8 cellular contexts compared by ENCODE assay signal in the genomic region with DNA sequence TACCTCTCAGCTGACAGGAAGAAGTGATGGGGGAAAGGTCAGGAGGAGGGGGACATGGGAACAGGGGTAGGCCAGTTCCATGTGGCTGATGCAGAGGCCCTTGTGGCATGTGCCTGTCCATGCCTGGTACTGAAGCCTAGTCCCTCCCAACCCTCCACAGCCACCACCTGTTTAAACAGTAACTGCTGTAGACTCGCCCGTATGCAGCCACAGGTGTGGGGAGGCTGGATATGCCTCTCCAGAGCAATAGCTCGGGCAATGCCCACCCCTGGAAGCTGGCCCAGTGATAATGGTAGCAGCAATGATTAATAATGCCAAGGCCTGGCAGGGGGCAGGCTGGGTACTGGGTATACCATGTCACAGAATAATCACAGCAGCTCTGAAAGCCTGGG. TPM values are rescaled to one million over a fixed set of nuclear protein-coding genes. Genes with fewer than 3 reads are reported as not detected.
DNase-seq lines count a peak whose midpoint lies in the region; ATAC-seq and TF ChIP-seq lines count a peak whose summit lies in the region.

No MANE protein-coding gene starts in this region.

- TF ChIP-seq RAD21 in IMR-90 (IDR thresholded peaks at IDR 0.05; ENCODE audit: low read length), result no peak

- BruUV-seq in IMR-90 (replicated peaks; lab: Mats Ljungman, UMichigan), result no TSS peak

- peak overlapping the region; percentile 88 for H3K4me3 ChIP-seq in AG04449 (ENCODE audit: low read depth, low read length)
- no peak overlapping the region for H3K4me3 ChIP-seq in IMR-90 (ENCODE audit: insufficient read depth, low read depth, low read length)
- H3K4me3 ChIP-seq in ascending aorta, result peak overlapping the region; percentile 70 to 89
- no peak overlapping the region for H3K4me3 ChIP-seq in mucosa of descending colon
- H3K4me3 ChIP-seq in SJCRH30, result no peak overlapping the region

- CTCF ChIA-PET in AG04449 (lab: Yijun Ruan, JAX), result interaction anchor here (0.6 to 17.2 kb wide), 20 partner anchors 12 to 209 kb away, joined by 3 to 157 read pairs (median 6); a partner anchor contains a TSS
- CTCF ChIA-PET in IMR-90 (lab: Yijun Ruan, JAX), result interaction anchor here (0.7 to 4.0 kb wide), 8 partner anchors 19 to 143 kb away, joined by 3 to 10 read pairs (median 3); a partner anchor contains a TSS

- peak overlapping the region; percentile 95; the same call in 1 of the 2 replicates for H3K9ac ChIP-seq in IMR-90 (ENCODE audit: low read depth, low read length)

- no peak overlapping the region for H2BK20ac ChIP-seq in IMR-90 (ENCODE audit: low read depth, low read length)

- H2AK5ac ChIP-seq in IMR-90 (ENCODE audit: low read depth, low read length), result peak overlapping the region; percentile 99

- DNase-seq in AG04449 (ENCODE audit: low read depth, low spot score) (no peak), IMR-90 (no peak), ascending aorta (ENCODE audit: low spot score in 2 of 2) (no peak), mucosa of descending colon (peak; percentile 55 to 73 (median 70)), SJCRH30 (no peak), CD1c-positive myeloid dendritic cell (ENCODE audit: extremely low spot score) (no peak)

- H3K27me3 ChIP-seq in IMR-90 (ENCODE audit: control insufficient read depth, insufficient read depth, low read length), result no peaks in the 10 kb centered on the region
- H3K27me3 ChIP-seq in ascending aorta, result no peaks in the 10 kb centered on the region
- no peaks in the 10 kb centered on the region for H3K27me3 ChIP-seq in SJCRH30

- POLR2A ChIA-PET in AG04449 (lab: Yijun Ruan, JAX) (interaction anchor here (0.8 to 3.3 kb wide), 4 partner anchors 18 to 114 kb away, joined by 4 to 25 read pairs (median 10); a partner anchor contains a TSS), IMR-90 (lab: Charles Lee; ENCODE audit: unreplicated experiment) (no interaction called here)

- H4K5ac ChIP-seq in IMR-90 (ENCODE audit: low read depth, low read length), result no peak overlapping the region

- peak overlapping the region; percentile 99 for H3K4me2 ChIP-seq in IMR-90 (ENCODE audit: low read depth, low read length)

- H3K36me3 ChIP-seq in IMR-90 (ENCODE audit: control insufficient read depth, insufficient read depth, low read length) (peaks cover 24% of the 10 kb centered on the region), ascending aorta (peaks cover 30 to 42% of the 10 kb centered on the region in 2 donors), mucosa of descending colon (ENCODE audit: low read depth) (no peaks in the 10 kb centered on the region), SJCRH30 (no peaks in the 10 kb centered on the region)

- TF ChIP-seq CTCF in AG04449 (IDR thresholded peaks at IDR 0.05; ENCODE audit: insufficient read depth, low read length, missing control alignments), result no peak
- no peak for TF ChIP-seq CTCF in IMR-90 (conservative IDR thresholded peaks at IDR 0.05; ENCODE audit: low read depth, low read length)
- TF ChIP-seq CTCF in ascending aorta (IDR thresholded peaks at IDR 0.05), result no peak
- TF ChIP-seq CTCF in mucosa of descending colon (IDR thresholded peaks at IDR 0.05), result no peak

- no CpG with 5 or more reads among the region's 3 CpGs for WGBS in IMR-90 (ENCODE audit: extremely low coverage in 2 of 2, insufficient read length in 1 of 2), 2 experiments

- H4K8ac ChIP-seq in IMR-90 (ENCODE audit: low read depth in 2 of 2, low read length in 2 of 2), result peak overlapping the region; percentile 7 to 90; a peak in 2 of 4 replicates

- ATAC-seq in IMR-90 (ENCODE audit: low read depth) (no peak), mucosa of descending colon (peak; percentile 38), GM21367 (IDR thresholded peaks at IDR 0.05; ENCODE audit: unreplicated experiment) (no peak), HG02610 (IDR thresholded peaks at IDR 0.05; ENCODE audit: unreplicated experiment) (no peak)

- H3K27ac ChIP-seq in IMR-90 (ENCODE audit: insufficient read depth, low read length) (peak overlapping the region; percentile 47), ascending aorta (peak overlapping the region; percentile 98), SJCRH30 (no peak overlapping the region)

- peak overlapping the region; percentile 98 for H3K14ac ChIP-seq in IMR-90 (replicated peaks; ENCODE audit: low read depth, low read length)

- H3K9me1 ChIP-seq in IMR-90 (ENCODE audit: insufficient read depth, low read length), result peaks cover 18% of the 10 kb centered on the region

- H2AK9ac ChIP-seq in IMR-90 (replicated peaks; ENCODE audit: low read depth, low read length, poor library complexity), result peak overlapping the region; percentile 99

- no peaks in the 10 kb centered on the region for H3K9me3 ChIP-seq in IMR-90 (ENCODE audit: control insufficient read depth, insufficient read depth, low read length)
- no peaks in the 10 kb centered on the region for H3K9me3 ChIP-seq in ascending aorta
- H3K9me3 ChIP-seq in mucosa of descending colon, result no peaks in the 10 kb centered on the region
- H3K9me3 ChIP-seq in SJCRH30 (replicated peaks), result no peaks in the 10 kb centered on the region

- peak overlapping the region; percentile 97 for H4K91ac ChIP-seq in IMR-90 (ENCODE audit: insufficient read depth, low read depth, low read length)

- no peak overlapping the region for H2BK120ac ChIP-seq in IMR-90 (ENCODE audit: low read depth, low read length)

- H3K23ac ChIP-seq in IMR-90 (ENCODE audit: low read depth, low read length), result peak overlapping the region; percentile 98

- peak overlapping the region; percentile 18 for H2BK5ac ChIP-seq in IMR-90 (ENCODE audit: low read depth, low read length, poor library complexity, severe bottlenecking)

- no peak overlapping the region for H3K18ac ChIP-seq in IMR-90 (ENCODE audit: low read depth, low read length)

- dilution Hi-C loops in IMR-90 (cut with HindIII; ENCODE audit: low sequenced_read_pairs, unreplicated experiment), result no loop called here

- no peak for TF ChIP-seq POLR2A in IMR-90 (IDR thresholded peaks at IDR 0.05; ENCODE audit: low read depth, low read length)

- H2AFZ ChIP-seq in IMR-90 (replicated peaks; ENCODE audit: low read length, poor library complexity), result no peak overlapping the region

- H3K4ac ChIP-seq in IMR-90 (ENCODE audit: low read depth, low read length), result peak overlapping the region; percentile 99

- H3K4me1 ChIP-seq in IMR-90 (ENCODE audit: control insufficient read depth, insufficient read depth, low read length), result peaks cover 26% of the 10 kb centered on the region
- peaks cover 27 to 42% of the 10 kb centered on the region in 2 donors for H3K4me1 ChIP-seq in ascending aorta
- H3K4me1 ChIP-seq in mucosa of descending colon (ENCODE audit: low read depth), result peaks cover 47% of the 10 kb centered on the region
- peaks cover 12% of the 10 kb centered on the region; the same call in 1 of the 2 replicates for H3K4me1 ChIP-seq in SJCRH30

- intact Hi-C loops in IMR-90 (cut with micrococcal nuclease), result no loop called here
- intact Hi-C loops in ascending aorta (cut with DNase I), result loop anchor here (10.0 kb wide), 1 partner anchor 449 kb away; a partner anchor contains a TSS
- intact Hi-C loops in mucosa of descending colon (cut with DNase I, micrococcal nuclease), result loop anchor here in 1 of 2 donors (5.0 kb wide), 1 partner anchor 136 kb away; no protein-coding TSS in a partner anchor

- in situ Hi-C loops in IMR-90 (cut with MboI; ENCODE audit: low sequenced_read_pairs), result no loop called here

- no peak overlapping the region for H3K56ac ChIP-seq in IMR-90 (ENCODE audit: extremely low read depth, insufficient read depth, low read length)

- H3K79me1 ChIP-seq in IMR-90 (ENCODE audit: low read depth in 1 of 2, low read length in 2 of 2), result peaks cover 31 to 78% of the 10 kb centered on the region in 2 experiments

- no peak overlapping the region for H2BK15ac ChIP-seq in IMR-90 (ENCODE audit: low read depth, low read length)

- peaks cover 8% of the 10 kb centered on the region for H4K20me1 ChIP-seq in IMR-90 (ENCODE audit: insufficient read depth, low read length)

TF ChIP-seq in IMR-90, 13 proteins besides CTCF, POLR2A, EP300 and RAD21 (continues in another document):
- TF ChIP-seq BHLHE40 (IDR thresholded peaks at IDR 0.05; ENCODE audit: low read depth, low read length), result no peak
- TF ChIP-seq SMC3 (IDR thresholded peaks at IDR 0.05; ENCODE audit: low read depth, low read length), result no peak
- TF ChIP-seq NFE2L2 (IDR thresholded peaks at IDR 0.05; ENCODE audit: low read depth, low read length), result no peak
- no peak for TF ChIP-seq MAZ (IDR thresholded peaks at IDR 0.05; ENCODE audit: borderline replicate concordance, low read depth, low read length)
- no peak for TF ChIP-seq MXI1 (IDR thresholded peaks at IDR 0.05; ENCODE audit: borderline replicate concordance, low read depth, low read length)
- TF ChIP-seq RFX5 (IDR thresholded peaks at IDR 0.05; ENCODE audit: low read depth, low read length), result no peak
- TF ChIP-seq CHD1 (IDR thresholded peaks at IDR 0.05; ENCODE audit: low read depth, low read length), result no peak

RNA-seq across cellular contexts. Expression of a gene that starts 2.3 kb away (rescaled TPM):
- total RNA-seq in IMR-90 (2012; rRNA removed) (47.2 and 53.6 TPM in 2 replicates), ascending aorta (671 TPM), mucosa of descending colon (100 to 1,000 TPM in 2 of 3 donors, 10 to 100 TPM in 1; 63.6 to 799 (median 104) TPM)
- 63.7 and 65.1 TPM in 2 replicates for polyA plus RNA-seq in IMR-90 (2012; rRNA removed)
- polyA plus RNA-seq in IMR-90 (2012; cell fraction: cytosol; rRNA removed), result 97.1 and 119 TPM in 2 replicates
- 227 and 462 TPM in 2 replicates for polyA plus RNA-seq in IMR-90 (2012; cell fraction: nucleus; rRNA removed; ENCODE audit: low replicate concordance)
- 33.5 and 34.2 TPM in 2 replicates for total RNA-seq in SJCRH30 (2014; rRNA removed; shearing (Covaris generic))

RNA-seq across cellular contexts. Expression of a gene that starts 24.0 kb away (rescaled TPM):
- total RNA-seq in IMR-90 (2012; rRNA removed) (36.1 and 46.2 TPM in 2 replicates), ascending aorta (1,262 TPM), mucosa of descending colon (100 to 1,000 TPM in 1 of 3 donors, 10 to 100 TPM in 2; 22.3 to 286 (median 83.4) TPM)
- polyA plus RNA-seq in IMR-90 (2012; rRNA removed), result 270 and 369 TPM in 2 replicates
- 662 and 853 TPM in 2 replicates for polyA plus RNA-seq in IMR-90 (2012; cell fraction: cytosol; rRNA removed)
- polyA plus RNA-seq in IMR-90 (2012; cell fraction: nucleus; rRNA removed; ENCODE audit: low replicate concordance), result 256 and 316 TPM in 2 replicates
- total RNA-seq in SJCRH30 (2014; rRNA removed; shearing (Covaris generic)), result 0.24 TPM in 1 of 2 replicates, not detected in the other

RNA-seq across cellular contexts. Expression of a gene that starts 39.4 kb away (rescaled TPM):
- 0.28 and 0.36 TPM in 2 replicates for total RNA-seq in IMR-90 (2012; rRNA removed)
- polyA plus RNA-seq in IMR-90 (2012; rRNA removed), result 2.0 and 2.2 TPM in 2 replicates
- 0.41 and 2.1 TPM in 2 replicates for polyA plus RNA-seq in IMR-90 (2012; cell fraction: cytosol; rRNA removed)
- polyA plus RNA-seq in IMR-90 (2012; cell fraction: nucleus; rRNA removed; ENCODE audit: low replicate concordance), result 9.6 and 20.2 TPM in 2 replicates
- 1.3 TPM for total RNA-seq in ascending aorta
- total RNA-seq in mucosa of descending colon, result 10 to 100 TPM; 21.3 to 44.0 (median 24.1) TPM
- 0.10 and 0.12 TPM in 2 replicates for total RNA-seq in SJCRH30 (2014; rRNA removed; shearing (Covaris generic))

RNA-seq across cellular contexts. Expression of a gene that starts 56.9 kb away (rescaled TPM):
- total RNA-seq in IMR-90 (2012; rRNA removed) (under 0.01 TPM in 1 of 2 replicates, not detected in the other), ascending aorta (not detected), mucosa of descending colon (under 1 TPM in 1 of 3 donors, not detected in 2; 0.22 TPM)
- polyA plus RNA-seq in IMR-90 (2012; rRNA removed), result 0.07 and 0.12 TPM in 2 replicates
- polyA plus RNA-seq in IMR-90 (2012; cell fraction: cytosol; rRNA removed), result 0.04 TPM in 1 of 2 replicates, not detected in the other
- polyA plus RNA-seq in IMR-90 (2012; cell fraction: nucleus; rRNA removed; ENCODE audit: low replicate concordance), result 0.09 and 0.11 TPM in 2 replicates
- 0.61 and 0.87 TPM in 2 replicates for total RNA-seq in SJCRH30 (2014; rRNA removed; shearing (Covaris generic))

Comparison
In these comparisons a context has a peak if more than half of its experiments do, and no peak if none do; other contexts are left out.
1. DNase-seq: peak in mucosa of descending colon (3 of 3); none in AG04449 (single experiment), IMR-90 (single experiment), ascending aorta (0 of 2), SJCRH30 (0 of 2) and CD1c-positive myeloid dendritic cell (single experiment).
2. H3K4me3 ChIP-seq: peak in AG04449 (single experiment) and ascending aorta (2 of 2); none in IMR-90 (single experiment), mucosa of descending colon (single experiment) and SJCRH30 (single experiment).
3. RNA of a gene that starts 24.0 kb away (total RNA-seq): 1,262 TPM in ascending aorta (single experiment), 22.3 to 286 TPM in mucosa of descending colon and 36.1 to 46.2 TPM in IMR-90; 0.24 TPM in SJCRH30; every median in the first group is over 10 times any median in the second.